ENCODE assay signal across 9 cellular contexts in the genomic region with DNA sequence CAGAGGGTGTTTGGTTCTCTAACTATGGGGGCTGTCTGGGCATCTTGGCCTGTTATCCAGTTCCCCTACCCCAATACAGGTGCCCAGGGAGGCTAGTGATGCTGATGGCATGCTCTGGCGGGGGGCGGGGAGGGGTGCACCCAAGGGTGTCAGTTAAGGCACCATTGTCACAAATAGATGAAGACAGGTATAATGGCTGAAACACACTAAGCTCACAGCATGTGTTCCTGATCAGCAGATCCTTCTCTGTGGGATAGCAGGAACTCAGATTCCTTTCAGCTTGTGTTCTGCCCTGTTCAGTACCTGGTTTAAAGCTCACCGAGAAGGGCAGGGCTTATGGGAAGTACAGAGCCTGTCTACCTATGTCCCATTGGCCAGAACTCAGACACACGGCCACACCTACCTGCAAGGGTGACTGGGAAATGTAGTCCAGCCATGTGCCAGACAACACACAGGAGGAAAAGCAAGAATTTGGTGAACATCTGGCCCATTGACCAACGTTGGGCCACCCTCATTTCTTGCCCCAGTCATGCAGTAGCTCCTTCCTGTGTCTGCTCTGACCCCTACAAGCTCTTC. TPM values are rescaled to one million over a fixed set of nuclear protein-coding genes. Genes with fewer than 3 reads are reported as not detected.
DNase-seq lines count a peak whose midpoint lies in the region; ATAC-seq and TF ChIP-seq lines count a peak whose summit lies in the region.
"Had no signal": no experiment of that assay in that cellular context is flagged by ENCODE, and none has a peak within 500 bp of the region (broad histone marks: within the 10 kb centered on the region; RNA-seq: fewer than 3 reads in every experiment).

No MANE protein-coding gene starts in this region.

- no peak overlapping the region for H3K4me3 Mint-ChIP-seq in activated CD8-positive, alpha-beta memory T cell treated with anti-CD3 and anti-CD28 coated beads, Interleukin-2, amount 10 ng/mL, durations not matched to agents 7 days and 5 days
- H3K4me3 Mint-ChIP-seq: CD8-positive, alpha-beta memory T cell had no signal

- no peak for TF ChIP-seq CTCF in epithelial cell of esophagus (IDR thresholded peaks at IDR 0.05; ENCODE audit: insufficient read depth, low read depth, low read length, missing control alignments)
- no peak for TF ChIP-seq CTCF in uterus (IDR thresholded peaks at IDR 0.05)

- CTCF ChIA-PET in activated CD8-positive, alpha-beta memory T cell treated with anti-CD3 and anti-CD28 coated beads, Interleukin-2, amount 10 ng/mL, durations not matched to agents 7 days and 5 days (lab: Charles Lee) = no interaction called here

- DNase-seq in activated CD8-positive, alpha-beta memory T cell treated with anti-CD3 and anti-CD28 coated beads, Interleukin-2, amount 10 ng/mL, durations not matched to agents 7 days and 5 days = peak; percentile 43
- DNase-seq in activated CD8-positive, alpha-beta memory T cell treated with anti-CD3 and anti-CD28 coated beads for 24 hours = no peak
- DNase-seq in SHP77 (lab: John Stamatoyannopoulos, UW) = peak; percentile 7 to 72
- DNase-seq in epithelial cell of esophagus (ENCODE audit: low read depth) = peak; percentile 75
- peak; percentile 46 for DNase-seq in stimulated activated CD8-positive, alpha-beta memory T cell treated with anti-CD3 and anti-CD28 coated beads, Interleukin-4, amount 100 ng/mL, for 48 hours
- no peak for DNase-seq in uterus

- no peak for TF ChIP-seq POLR2A in uterus (IDR thresholded peaks at IDR 0.05)

- no peaks in the 10 kb centered on the region for H3K36me3 Mint-ChIP-seq in activated CD8-positive, alpha-beta memory T cell treated with anti-CD3 and anti-CD28 coated beads, Interleukin-2, amount 10 ng/mL, durations not matched to agents 7 days and 5 days

- no peaks in the 10 kb centered on the region for H3K27me3 ChIP-seq in uterus

- H3K9me3 Mint-ChIP-seq in activated CD8-positive, alpha-beta memory T cell treated with anti-CD3 and anti-CD28 coated beads, Interleukin-2, amount 10 ng/mL, durations not matched to agents 7 days and 5 days (ENCODE audit: low read depth) = no peaks in the 10 kb centered on the region
- H3K9me3 Mint-ChIP-seq: CD8-positive, alpha-beta memory T cell had no signal

- intact Hi-C loops in uterus (cut with DNase I; ENCODE audit: low total_unique reads) = no loop called here

- H3K27me3 Mint-ChIP-seq in activated CD8-positive, alpha-beta memory T cell treated with anti-CD3 and anti-CD28 coated beads, Interleukin-2, amount 10 ng/mL, durations not matched to agents 7 days and 5 days = peaks cover 49% of the 10 kb centered on the region

- peaks cover 8% of the 10 kb centered on the region for H3K4me1 Mint-ChIP-seq in activated CD8-positive, alpha-beta memory T cell treated with anti-CD3 and anti-CD28 coated beads, Interleukin-2, amount 10 ng/mL, durations not matched to agents 7 days and 5 days

- no peak overlapping the region for H3K4me3 ChIP-seq in epithelial cell of esophagus (ENCODE audit: low read length)
- H3K4me3 ChIP-seq in uterus = no peak overlapping the region

- no peaks in the 10 kb centered on the region for H3K9me3 ChIP-seq in uterus

- no peaks in the 10 kb centered on the region for H3K4me1 ChIP-seq in uterus

- H3K27ac ChIP-seq in uterus = no peak overlapping the region

- no peaks in the 10 kb centered on the region for H3K36me3 ChIP-seq in uterus

- H3K27ac Mint-ChIP-seq in activated CD8-positive, alpha-beta memory T cell treated with anti-CD3 and anti-CD28 coated beads, Interleukin-2, amount 10 ng/mL, durations not matched to agents 7 days and 5 days = no peak overlapping the region
- H3K27ac Mint-ChIP-seq: CD8-positive, alpha-beta memory T cell had no signal

- ATAC-seq in activated CD8-positive, alpha-beta memory T cell treated with anti-CD3 and anti-CD28 coated beads, Interleukin-2, amount 10 ng/mL, durations not matched to agents 7 days and 5 days = peak; percentile 77
- ATAC-seq in HG03565 (IDR thresholded peaks at IDR 0.05; ENCODE audit: unreplicated experiment) (peak; percentile 51), GM21360 (IDR thresholded peaks at IDR 0.05; ENCODE audit: unreplicated experiment) (no peak)

RNA-seq across cellular contexts. Expression of gene RSPO4, which starts 3.4 kb away (rescaled TPM):
- not detected for total RNA-seq in activated CD8-positive, alpha-beta memory T cell treated with anti-CD3 and anti-CD28 coated beads, Interleukin-2, amount 10 ng/mL, durations not matched to agents 7 days and 5 days
- under 1 TPM in 1 of 4 donors, not detected in 3; 0.67 TPM for total RNA-seq in uterus
- total RNA-seq: CD8-positive, alpha-beta memory T cell had no signal

Comparison
In these comparisons a context has a peak if more than half of its experiments do, and no peak if none do; other contexts are left out.
1. DNase-seq: peak in activated CD8-positive, alpha-beta memory T cell treated with anti-CD3 and anti-CD28 coated beads, Interleukin-2, amount 10 ng/mL, durations not matched to agents 7 days and 5 days (single experiment), SHP77 (2 of 2), epithelial cell of esophagus (single experiment) and stimulated activated CD8-positive, alpha-beta memory T cell treated with anti-CD3 and anti-CD28 coated beads, Interleukin-4, amount 100 ng/mL, for 48 hours (single experiment); none in activated CD8-positive, alpha-beta memory T cell treated with anti-CD3 and anti-CD28 coated beads for 24 hours (single experiment) and uterus (0 of 2).